8 cellular contexts compared by ENCODE assay signal in the genomic region with DNA sequence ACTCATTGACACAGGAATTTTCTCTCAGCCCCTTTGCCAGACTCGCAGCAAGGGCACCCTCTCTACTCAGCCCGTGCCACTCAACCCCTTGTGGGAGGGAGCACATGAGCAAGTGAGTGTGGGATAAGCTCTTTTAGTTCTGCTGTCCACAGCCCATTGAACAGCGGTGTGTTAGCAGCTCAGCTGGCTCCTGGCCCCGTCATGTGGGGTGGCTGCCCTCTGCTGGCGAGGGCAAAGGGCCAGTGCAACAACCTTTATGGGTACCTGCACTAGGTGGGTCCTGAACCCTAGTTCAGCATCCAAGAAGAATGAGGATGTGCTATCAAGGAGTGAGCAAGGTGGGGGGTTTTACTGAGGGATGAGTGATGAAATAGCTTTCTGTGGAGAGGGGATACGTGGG.
DNase-seq lines count a peak whose midpoint lies in the region; ATAC-seq and TF ChIP-seq lines count a peak whose summit lies in the region.

No MANE protein-coding gene starts in this region.

- no peak for TF ChIP-seq POLR2A in NB4 (IDR thresholded peaks at IDR 0.05; ENCODE audit: extremely low read depth, insufficient read length)
- no peak for TF ChIP-seq POLR2A in testis (IDR thresholded peaks at IDR 0.05)
- TF ChIP-seq POLR2A in vagina (IDR thresholded peaks at IDR 0.05), result no peak

- H3K27ac ChIP-seq in testis (no peak overlapping the region), vagina (no peak overlapping the region)

- ATAC-seq in GM21423 (IDR thresholded peaks at IDR 0.05; ENCODE audit: unreplicated experiment), result no peak
- ATAC-seq in HG03378 (IDR thresholded peaks at IDR 0.05; ENCODE audit: unreplicated experiment), result no peak

- DNase-seq in GM10266 (ENCODE audit: extremely low spot score) (peak; percentile 3), NB4 (ENCODE audit: low read depth) (peak; percentile 40), iPS DF 19.7 (ENCODE audit: low read depth, low spot score) (peak; percentile 23), testis (peak; percentile 64), vagina (ENCODE audit: extremely low spot score in 2 of 2) (no peak)
- peak; percentile 28 for DNase-seq in activated CD8-positive, alpha-beta memory T cell treated with anti-CD3 and anti-CD28 coated beads, Interleukin-2, amount 50 U/mL, for 4 hours

- 73% methylated on average over 3 of the region's 6 CpGs; no CpG with 5 or more reads in 1 of the 2 donors for WGBS in testis, 2 donors

- intact Hi-C loops in testis (cut with DNase I; ENCODE audit: low total_unique reads) (no loop called here), vagina (cut with DNase I) (no loop called here)

- TF ChIP-seq CTCF in GM10266 (IDR thresholded peaks at IDR 0.05; ENCODE audit: control insufficient read depth, insufficient read depth, low read depth, missing control alignments) (peak; percentile 39), NB4 (IDR thresholded peaks at IDR 0.05; ENCODE audit: low read depth, low read length) (peak; percentile 46), testis (IDR thresholded peaks at IDR 0.05) (peak in 2 of 3 experiments; percentile 22 to 24), vagina (IDR thresholded peaks at IDR 0.05) (no peak)

- H3K36me3 ChIP-seq in testis (ENCODE audit: low read depth, missing control alignments) (no peaks in the 10 kb centered on the region), vagina (no peaks in the 10 kb centered on the region)

- H3K27me3 ChIP-seq in testis (no peaks in the 10 kb centered on the region), vagina (no peaks in the 10 kb centered on the region)

- H3K9me3 ChIP-seq in testis, result no peaks in the 10 kb centered on the region
- no peaks in the 10 kb centered on the region for H3K9me3 ChIP-seq in vagina

- H3K4me3 ChIP-seq in NB4 (ENCODE audit: low read depth, low read length) (no peak overlapping the region), testis (no peak overlapping the region), vagina (no peak overlapping the region)

- H3K4me1 ChIP-seq in testis (peaks cover 18% of the 10 kb centered on the region), vagina (no peaks in the 10 kb centered on the region)

Comparison
In these comparisons a context has a peak if more than half of its experiments do, and no peak if none do; other contexts are left out.
1. DNase-seq: peak in GM10266 (single experiment), NB4 (single experiment), activated CD8-positive, alpha-beta memory T cell treated with anti-CD3 and anti-CD28 coated beads, Interleukin-2, amount 50 U/mL, for 4 hours (single experiment), iPS DF 19.7 (single experiment) and testis (single experiment); none in vagina (0 of 2).
2. CTCF ChIP-seq: peak in GM10266 (single experiment), NB4 (single experiment) and testis (2 of 3); none in vagina (0 of 3).